12 cellular contexts compared by ENCODE assay signal in genomic region chr12:26338574-26339572, GRCh38.
DNase-seq lines count a peak whose midpoint lies in the region; ATAC-seq and TF ChIP-seq lines count a peak whose summit lies in the region.
"Had no signal": no experiment of that assay in that cellular context is flagged by ENCODE, and none has a peak within 500 bp of the region (broad histone marks: within the 10 kb centered on the region; RNA-seq: fewer than 3 reads in every experiment).

No MANE protein-coding gene starts in this region.

- POLR2A ChIA-PET in HEK293T (lab: Yijun Ruan, JAX), result interaction anchor here (0.6 kb wide), 1 partner anchor 216 kb away, joined by 3 read pairs; no protein-coding TSS in a partner anchor

- no peaks in the 10 kb centered on the region for H3K9me3 Mint-ChIP-seq in progenitor cell of endocrine pancreas (ENCODE audit: low read depth)
- H3K9me3 Mint-ChIP-seq: stimulated activated memory B cell treated with anti-CD40 and anti-IgM and Interleukin-4, amounts not matched to agents 10 μg/mL and 1 μg/mL and 100 μg/mL, for 72 hours had no signal

- intact Hi-C loops in dorsolateral prefrontal cortex (cut with DNase I), result loop anchor here (2.0 to 5.0 kb wide), 3 partner anchors 97 to 214 kb away; partner anchors contain the start of gene BHLHE41 (in 2 of the 2)

- ATAC-seq in HG03342 (IDR thresholded peaks at IDR 0.05; ENCODE audit: unreplicated experiment), result no peak
- ATAC-seq: stimulated activated memory B cell treated with anti-CD40 and anti-IgM and Interleukin-4, amounts not matched to agents 10 μg/mL and 1 μg/mL and 100 μg/mL, for 72 hours had no signal

- H3K27ac ChIP-seq in dorsolateral prefrontal cortex, result peak overlapping the region; percentile 33 to 97 (median 89)
- H3K27ac ChIP-seq: spleen had no signal

- H3K4me3 ChIP-seq in NB4 (ENCODE audit: low read depth, low read length) (no peak overlapping the region), dorsolateral prefrontal cortex (peak overlapping the region in 24 of 59 donors; percentile 1 to 34 (median 16))
- H3K4me3 ChIP-seq: spleen had no signal

- no peak for TF ChIP-seq POLR2A in NB4 (IDR thresholded peaks at IDR 0.05; ENCODE audit: extremely low read depth, insufficient read length)

- H3K36me3 Mint-ChIP-seq in progenitor cell of endocrine pancreas (ENCODE audit: insufficient read depth), result peaks cover 3% of the 10 kb centered on the region

- H3K27ac Mint-ChIP-seq in progenitor cell of endocrine pancreas, result no peak overlapping the region
- H3K27ac Mint-ChIP-seq: dendritic cell treated with granulocyte-macrophage colony-stimulating factor and Interleukin-4, amounts not matched to agents 40 ng/mL and 50 ng/mL, for 4 days; stimulated activated memory B cell treated with anti-CD40 and anti-IgM and Interleukin-4, amounts not matched to agents 10 μg/mL and 1 μg/mL and 100 μg/mL, for 72 hours had no signal

- no peaks in the 10 kb centered on the region for H3K27me3 ChIP-seq in dorsolateral prefrontal cortex
- H3K27me3 ChIP-seq: spleen had no signal

- H3K4me1 Mint-ChIP-seq in progenitor cell of endocrine pancreas (ENCODE audit: low read depth), result peaks cover 4% of the 10 kb centered on the region

- H3K27me3 Mint-ChIP-seq in progenitor cell of endocrine pancreas, result no peaks in the 10 kb centered on the region
- H3K27me3 Mint-ChIP-seq: stimulated activated memory B cell treated with anti-CD40 and anti-IgM and Interleukin-4, amounts not matched to agents 10 μg/mL and 1 μg/mL and 100 μg/mL, for 72 hours had no signal

- TF ChIP-seq CTCF in NB4 (IDR thresholded peaks at IDR 0.05; ENCODE audit: low read depth, low read length) (no peak), dorsolateral prefrontal cortex (IDR thresholded peaks at IDR 0.05 in 54 of 56, conservative IDR thresholded peaks at IDR 0.05 in 2 of 56; ENCODE audit: low read depth in 1 of 56, partially characterized antibody in 56 of 56) (peak in 1 of 56 donors; percentile 16), progenitor cell of endocrine pancreas (IDR thresholded peaks at IDR 0.05; ENCODE audit: unreplicated experiment) (no peak)

- no peak overlapping the region for H3K4me3 Mint-ChIP-seq in progenitor cell of endocrine pancreas (ENCODE audit: low read depth)
- H3K4me3 Mint-ChIP-seq: dendritic cell treated with granulocyte-macrophage colony-stimulating factor and Interleukin-4, amounts not matched to agents 40 ng/mL and 50 ng/mL, for 4 days; stimulated activated memory B cell treated with anti-CD40 and anti-IgM and Interleukin-4, amounts not matched to agents 10 μg/mL and 1 μg/mL and 100 μg/mL, for 72 hours had no signal

- DNase-seq in AG08395 (ENCODE audit: low spot score) (peak; percentile 62), NB4 (ENCODE audit: low read depth) (peak; percentile 32), dorsolateral prefrontal cortex (peak in 9 of 10 donors; percentile 47 to 88 (median 70)), midbrain (lab: John Stamatoyannopoulos, UW) (peak; percentile 86), progenitor cell of endocrine pancreas (ENCODE audit: low spot score, unreplicated experiment) (no peak), HEK293T (ENCODE audit: extremely low spot score) (no peak), HuH-7 (ENCODE audit: low spot score) (no peak)
- DNase-seq: activated T-cell treated with anti-CD3 and anti-CD28 coated beads for 4 hours, spleen had no signal

- CTCF ChIA-PET in HEK293T (lab: Yijun Ruan, JAX), result no interaction called here

TF ChIP-seq in HEK293T, 16 proteins besides CTCF, POLR2A, EP300 and RAD21:
- no peak for TF ChIP-seq NFRKB (IDR thresholded peaks at IDR 0.05)
- TF ChIP-seq ZNF384 (IDR thresholded peaks at IDR 0.05), result no peak
- TF ChIP-seq PKNOX1 (IDR thresholded peaks at IDR 0.05), result no peak
- TF ChIP-seq ARNT (IDR thresholded peaks at IDR 0.05), result no peak
- TF ChIP-seq TARDBP (IDR thresholded peaks at IDR 0.05), result no peak
- TF ChIP-seq FOXM1 (IDR thresholded peaks at IDR 0.05; ENCODE audit: borderline replicate concordance), result no peak

Comparison
In these comparisons a context has a peak if more than half of its experiments do, and no peak if none do; other contexts are left out.
1. DNase-seq: peak in AG08395 (single experiment), NB4 (single experiment), dorsolateral prefrontal cortex (9 of 10) and midbrain (single experiment); none in progenitor cell of endocrine pancreas (single experiment), HEK293T (single experiment) and HuH-7 (single experiment).